20 cellular contexts compared by ENCODE assay signal in genomic region chr2:56292966-56293365, GRCh38.
"Had no signal": no experiment of that assay in that cellular context is flagged by ENCODE, and none has a peak within 500 bp of the region (broad histone marks: within the 10 kb centered on the region; RNA-seq: fewer than 3 reads in every experiment).

No MANE protein-coding gene starts in this region.

- DNase-seq: dermis blood vessel endothelial cell; dorsolateral prefrontal cortex; effector CD4-positive, alpha-beta T cell; effector memory CD4-positive, alpha-beta T cell; foreskin fibroblast; foreskin melanocyte; gastrocnemius medialis; glutamatergic neuron; head of caudate nucleus; heart right ventricle; hippocampal formation; left cardiac atrium; left lung; left ventricle myocardium superior; lower lobe of right lung; mesenchymal stem cell; naive thymus-derived CD4-positive, alpha-beta T cell had no signal

- H3K4me3 Mint-ChIP-seq: mesothelial cell of epicardium; naive thymus-derived CD4-positive, alpha-beta T cell had no signal

- H3K9me3 Mint-ChIP-seq: mesothelial cell of epicardium had no signal

- H3K4me3 ChIP-seq: coronary artery, dorsolateral prefrontal cortex, esophagus muscularis mucosa, gastrocnemius medialis, heart right ventricle, left lung, lower lobe of right lung had no signal

- ATAC-seq: gastrocnemius medialis; heart right ventricle; left cardiac atrium; left lung; left ventricle myocardium superior; lower lobe of right lung; naive thymus-derived CD4-positive, alpha-beta T cell had no signal

- H3K27ac Mint-ChIP-seq: mesothelial cell of epicardium; naive thymus-derived CD4-positive, alpha-beta T cell had no signal

- H3K9me3 ChIP-seq: esophagus muscularis mucosa, gastrocnemius medialis, heart right ventricle, left lung, lower lobe of right lung had no signal

- H3K36me3 Mint-ChIP-seq: mesothelial cell of epicardium; naive thymus-derived CD4-positive, alpha-beta T cell had no signal

- H3K4me1 Mint-ChIP-seq: naive thymus-derived CD4-positive, alpha-beta T cell had no signal

- H3K36me3 ChIP-seq: esophagus muscularis mucosa, gastrocnemius medialis, heart right ventricle, left lung, lower lobe of right lung had no signal

- H3K4me1 ChIP-seq: left lung, lower lobe of right lung had no signal
